ENCODE assay signal across 3 cellular contexts in the genomic region with DNA sequence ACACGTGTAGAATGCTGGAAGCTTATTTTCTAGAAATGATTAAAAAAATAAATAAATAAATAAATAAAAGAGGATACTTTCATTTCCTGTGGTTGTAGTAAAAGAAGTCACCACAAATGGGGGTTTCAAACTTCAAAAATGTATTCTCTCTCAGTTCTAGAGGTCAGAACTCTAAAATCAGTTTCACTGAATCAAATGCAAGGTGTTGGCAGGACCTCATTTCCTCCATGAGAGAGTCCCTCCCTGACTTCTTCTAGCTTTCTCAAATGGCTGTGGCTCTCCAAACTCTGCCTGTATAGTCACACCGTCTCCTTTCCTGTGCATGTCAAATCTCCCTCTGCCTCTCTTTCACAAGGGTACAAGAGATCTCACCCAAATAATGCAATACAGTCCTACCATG.
"Had no signal": no experiment of that assay in that cellular context is flagged by ENCODE, and none has a peak within 500 bp of the region (broad histone marks: within the 10 kb centered on the region; RNA-seq: fewer than 3 reads in every experiment).

No MANE protein-coding gene starts in this region.

- DNase-seq: GDM1, GF-D8 had no signal

- H3K4me3 ChIP-seq: GM12878 had no signal

- ATAC-seq: GM12878 had no signal
